ENCODE assay signal across 8 cellular contexts in genomic region chr18:28189400-28190239, GRCh38. TPM values are rescaled to one million over a fixed set of nuclear protein-coding genes. Genes with fewer than 3 reads are reported as not detected.
DNase-seq lines count a peak whose midpoint lies in the region; ATAC-seq and TF ChIP-seq lines count a peak whose summit lies in the region.

No MANE protein-coding gene starts in this region.

- H3K9me2 ChIP-seq in HCT116 (ENCODE audit: insufficient read depth): no peaks in the 10 kb centered on the region

- TF ChIP-seq RAD21 in HCT116 (IDR thresholded peaks at IDR 0.05; ENCODE audit: low read depth): peak; percentile 37; the same call in 1 of the 2 replicates

- H3K9me3 Mint-ChIP-seq in activated CD4-positive, alpha-beta T cell treated with anti-CD3 and anti-CD28 coated beads, Interleukin-2, amount 10 ng/mL, durations not matched to agents 24 days and 14 days: no peaks in the 10 kb centered on the region

- TF ChIP-seq POLR2A in HCT116 (IDR thresholded peaks at IDR 0.05; ENCODE audit: borderline replicate concordance, extremely low read depth, insufficient read depth, insufficient read length) (no peak), esophagus muscularis mucosa (IDR thresholded peaks at IDR 0.05; ENCODE audit: low read depth) (no peak)

- RAD21 ChIA-PET in HCT116 (lab: Charles Lee; ENCODE audit: low non-redundant PET in 1 of 2, low total read pairs in 2 of 2, uncharacterized antibody in 2 of 2, unreplicated experiment in 2 of 2): no interaction called here

- TF ChIP-seq CTCF in HCT116 (IDR thresholded peaks at IDR 0.05 in 2 of 3, conservative IDR thresholded peaks at IDR 0.05 in 1 of 3; ENCODE audit: borderline replicate concordance in 1 of 3, insufficient read depth in 1 of 3, low read depth in 2 of 3, low read length in 2 of 3) (peak in 2 of 3 experiments; percentile 58 to 59; a peak in 4 of 6 replicates), OCI-LY3 (IDR thresholded peaks at IDR 0.05; ENCODE audit: low read depth, low read length) (peak; percentile 90), esophagus muscularis mucosa (IDR thresholded peaks at IDR 0.05) (peak; percentile 42 to 70 (median 49)), psoas muscle (IDR thresholded peaks at IDR 0.05) (peak; percentile 21)

- DNase-seq in activated CD4-positive, alpha-beta T cell treated with anti-CD3 and anti-CD28 coated beads, Interleukin-2, amount 10 ng/mL, durations not matched to agents 24 days and 14 days: peak; percentile 65
- no peak for DNase-seq in activated CD4-positive, alpha-beta T cell treated with anti-CD3 and anti-CD28 coated beads for 1 hour
- DNase-seq in HCT116 (ENCODE audit: low read depth, low spot score) (peak; percentile 23), esophagus muscularis mucosa (ENCODE audit: extremely low spot score) (no peak), psoas muscle (no peak)

- CTCF ChIA-PET in HCT116 (lab: Charles Lee): no interaction called here

- peak; percentile 63; the same call in 1 of the 2 replicates for ATAC-seq in HCT116
- no peak for ATAC-seq in psoas muscle
- no peak for ATAC-seq in GM21723 (IDR thresholded peaks at IDR 0.05; ENCODE audit: unreplicated experiment)
- ATAC-seq in GM21737 (IDR thresholded peaks at IDR 0.05; ENCODE audit: unreplicated experiment): no peak

- H3K36me3 ChIP-seq in HCT116 (ENCODE audit: control insufficient read depth in 1 of 2, insufficient read depth in 2 of 2, low read length in 2 of 2): no peaks in the 10 kb centered on the region
- no peaks in the 10 kb centered on the region for H3K36me3 ChIP-seq in OCI-LY3 (replicated peaks; ENCODE audit: low read depth, low read length)
- H3K36me3 ChIP-seq in esophagus muscularis mucosa: no peaks in the 10 kb centered on the region
- H3K36me3 ChIP-seq in psoas muscle (ENCODE audit: insufficient read depth in 1 of 2, low read depth in 1 of 2): no peaks in the 10 kb centered on the region

- no peaks in the 10 kb centered on the region for H4K20me1 ChIP-seq in HCT116 (ENCODE audit: insufficient read depth)
- no peaks in the 10 kb centered on the region for H4K20me1 ChIP-seq in OCI-LY3 (ENCODE audit: insufficient read depth, low read length)

- H3K79me2 ChIP-seq in HCT116 (ENCODE audit: insufficient read depth, low read length): no peaks in the 10 kb centered on the region
- H3K79me2 ChIP-seq in OCI-LY3 (ENCODE audit: low read length): no peaks in the 10 kb centered on the region

- H3K27ac ChIP-seq in HCT116 (ENCODE audit: low read depth, low read length) (no peak overlapping the region), OCI-LY3 (ENCODE audit: low read length) (peak overlapping the region; percentile 61), esophagus muscularis mucosa (replicated peaks in 1 of 4) (no peak overlapping the region), psoas muscle (no peak overlapping the region)

- WGBS in esophagus muscularis mucosa: 66% methylated on average over 5 of the region's 5 CpGs
- 66 to 69% (median 66%) methylated on average over 5 of the region's 5 CpGs for WGBS in psoas muscle, 3 donors

- POLR2A ChIA-PET in HCT116 (lab: Charles Lee): no interaction called here

- no TSS peak for BruUV-seq in HCT116 (replicated peaks; lab: Mats Ljungman, UMichigan)

- no peak overlapping the region for H3K9ac ChIP-seq in HCT116 (ENCODE audit: low read length)
- peak overlapping the region; percentile 33; the same call in 1 of the 2 replicates for H3K9ac ChIP-seq in OCI-LY3 (ENCODE audit: low read length)

- no peaks in the 10 kb centered on the region for H3K27me3 Mint-ChIP-seq in activated CD4-positive, alpha-beta T cell treated with anti-CD3 and anti-CD28 coated beads, Interleukin-2, amount 10 ng/mL, durations not matched to agents 24 days and 14 days

- no peak overlapping the region for H3K27ac Mint-ChIP-seq in activated CD4-positive, alpha-beta T cell treated with anti-CD3 and anti-CD28 coated beads, Interleukin-2, amount 10 ng/mL, durations not matched to agents 24 days and 14 days

- H3K27me3 ChIP-seq in HCT116 (ENCODE audit: insufficient read depth, low read length) (no peaks in the 10 kb centered on the region), OCI-LY3 (ENCODE audit: low read depth, low read length) (no peaks in the 10 kb centered on the region), esophagus muscularis mucosa (peaks cover 0 to 9% (median 0%) of the 10 kb centered on the region in 4 donors), psoas muscle (ENCODE audit: insufficient read depth in 3 of 3, low read length in 2 of 3) (no peaks in the 10 kb centered on the region)

- TF ChIP-seq EP300 in esophagus muscularis mucosa (IDR thresholded peaks at IDR 0.05): no peak

- no peak overlapping the region for H2AFZ ChIP-seq in HCT116 (ENCODE audit: low read depth, low read length, poor library complexity, severe bottlenecking)
- H2AFZ ChIP-seq in OCI-LY3 (ENCODE audit: low read depth, low read length): peak overlapping the region; percentile 85; the same call in 1 of the 2 replicates

- H3K9me3 ChIP-seq in HCT116 (ENCODE audit: control insufficient read depth in 1 of 2, insufficient read depth in 1 of 2, low read depth in 1 of 2, low read length in 2 of 2) (peaks cover 0 to 7% of the 10 kb centered on the region in 2 experiments; a peak in 1 of 4 replicates), OCI-LY3 (ENCODE audit: insufficient read depth, low read length) (no peaks in the 10 kb centered on the region), esophagus muscularis mucosa (no peaks in the 10 kb centered on the region), psoas muscle (no peaks in the 10 kb centered on the region)

- H3K4me2 ChIP-seq in HCT116 (ENCODE audit: low read length) (no peak overlapping the region), OCI-LY3 (ENCODE audit: low read length) (peak overlapping the region; percentile 53)

- H3K4me3 ChIP-seq in HCT116 (replicated peaks in 1 of 2; ENCODE audit: low read depth in 1 of 2, low read length in 2 of 2) (no peak overlapping the region), OCI-LY3 (ENCODE audit: low read length) (peak overlapping the region; percentile 56), esophagus muscularis mucosa (no peak overlapping the region), psoas muscle (no peak overlapping the region)

- H3K4me1 ChIP-seq in HCT116 (ENCODE audit: control insufficient read depth in 1 of 2, insufficient read depth in 2 of 2, low read length in 2 of 2) (no peaks in the 10 kb centered on the region), OCI-LY3 (ENCODE audit: low read length) (peaks cover 25% of the 10 kb centered on the region), esophagus muscularis mucosa (no peaks in the 10 kb centered on the region), psoas muscle (no peaks in the 10 kb centered on the region)

- no peak overlapping the region for H3K4me3 Mint-ChIP-seq in activated CD4-positive, alpha-beta T cell treated with anti-CD3 and anti-CD28 coated beads, Interleukin-2, amount 10 ng/mL, durations not matched to agents 24 days and 14 days

- no peaks in the 10 kb centered on the region for H3K4me1 Mint-ChIP-seq in activated CD4-positive, alpha-beta T cell treated with anti-CD3 and anti-CD28 coated beads, Interleukin-2, amount 10 ng/mL, durations not matched to agents 24 days and 14 days

- intact Hi-C loops in activated CD4-positive, alpha-beta T cell treated with anti-CD3 and anti-CD28 coated beads, Interleukin-2, amount 10 ng/mL, durations not matched to agents 24 days and 14 days (cut with micrococcal nuclease): loop anchor here (5.0 kb wide), 1 partner anchor 582 kb away; no protein-coding TSS in a partner anchor
- intact Hi-C loops in HCT116 (cut with micrococcal nuclease): loop anchor here (10.0 kb wide), 1 partner anchor 55 kb away; no protein-coding TSS in a partner anchor
- intact Hi-C loops in esophagus muscularis mucosa (cut with DNase I): no loop called here
- intact Hi-C loops in psoas muscle (cut with DNase I): no loop called here

- H3K36me3 Mint-ChIP-seq in activated CD4-positive, alpha-beta T cell treated with anti-CD3 and anti-CD28 coated beads, Interleukin-2, amount 10 ng/mL, durations not matched to agents 24 days and 14 days (ENCODE audit: low read depth): no peaks in the 10 kb centered on the region

TF ChIP-seq in HCT116, 20 proteins besides CTCF, POLR2A, EP300 and RAD21 (continues in another document):
- TF ChIP-seq CBX3 (IDR thresholded peaks at IDR 0.05; ENCODE audit: low read depth): no peak
- no peak for TF ChIP-seq ATF3 (IDR thresholded peaks at IDR 0.05)
- TF ChIP-seq YY1 (IDR thresholded peaks at IDR 0.05; ENCODE audit: extremely low read depth, insufficient replicate concordance, low read depth, low read length): no peak
- no peak for TF ChIP-seq EZH2 (IDR thresholded peaks at IDR 0.05)

RNA-seq across cellular contexts. Expression of gene CDH2, which starts 12.7 kb away (rescaled TPM):
- total RNA-seq in activated CD4-positive, alpha-beta T cell treated with anti-CD3 and anti-CD28 coated beads, Interleukin-2, amount 10 ng/mL, durations not matched to agents 24 days and 14 days: 0.07 TPM in 1 of 2 replicates, not detected in the other
- total RNA-seq in HCT116 (2021; ENCODE audit: unreplicated experiment): 0.15 TPM
- polyA plus RNA-seq in HCT116 (2012): not detected in 2 replicates
- total RNA-seq in esophagus muscularis mucosa: 10 to 100 TPM; 10.9 to 17.4 (median 13.6) TPM
- total RNA-seq in psoas muscle: 1 to 10 TPM in 2 of 4 donors, under 1 TPM in 2; 0.27 to 4.8 (median 1.4) TPM
- polyA plus RNA-seq in psoas muscle: under 1 TPM; 0.04 to 0.52 (median 0.08) TPM

Comparison
In these comparisons a context has a peak if more than half of its experiments do, and no peak if none do; other contexts are left out.
1. DNase-seq: peak in activated CD4-positive, alpha-beta T cell treated with anti-CD3 and anti-CD28 coated beads, Interleukin-2, amount 10 ng/mL, durations not matched to agents 24 days and 14 days (single experiment) and HCT116 (single experiment); none in activated CD4-positive, alpha-beta T cell treated with anti-CD3 and anti-CD28 coated beads for 1 hour (single experiment), esophagus muscularis mucosa (single experiment) and psoas muscle (0 of 2).
2. CTCF ChIP-seq: peak in every context shown above with its lines; median percentile 90 in OCI-LY3; 58 in HCT116; 49 in esophagus muscularis mucosa; 21 in psoas muscle.
3. intact Hi-C loops: an anchor here in activated CD4-positive, alpha-beta T cell treated with anti-CD3 and anti-CD28 coated beads, Interleukin-2, amount 10 ng/mL, durations not matched to agents 24 days and 14 days (5.0 kb wide) and HCT116 (10.0 kb wide); none called in esophagus muscularis mucosa and psoas muscle.